Comparison of ENCODE assay signal across 20 cellular contexts in genomic region chr1:231485029-231485784, GRCh38.
"Had no signal": no experiment of that assay in that cellular context is flagged by ENCODE, and none has a peak within 500 bp of the region (broad histone marks: within the 10 kb centered on the region; RNA-seq: fewer than 3 reads in every experiment).

No MANE protein-coding gene starts in this region.

- DNase-seq: activated CD4-positive, alpha-beta T cell treated with anti-CD3 and anti-CD28 coated beads, Interleukin-2, amount 50 U/mL, for 4 hours; activated T-cell treated with anti-CD3 and anti-CD28 coated beads for 4 hours; cortex of kidney; hippocampal formation; stimulated activated CD4-positive, alpha-beta T cell treated with anti-CD3 and anti-CD28 coated beads, Interleukin-15, amount 100 ng/mL, for 24 hours; stimulated activated CD4-positive, alpha-beta T cell treated with anti-CD3 and anti-CD28 coated beads, Interleukin-2, amount 100 ng/mL, for 48 hours had no signal

- FAIRE-seq: endometrium, keratinocyte, TTC549, urothelium cell line had no signal

- H3K79me2 ChIP-seq: parathyroid adenoma had no signal

- H3K36me3 Mint-ChIP-seq: activated naive CD8-positive, alpha-beta T cell; natural killer cell treated with Interleukin-12 subunit alpha and Interleukin-12 subunit beta and Interleukin-15 and Interleukin-18, amount 100 ng/mL, for 72 hours had no signal

- H3K36me3 ChIP-seq: breast epithelium, neutrophil, tibial nerve had no signal

- H3K9me3 Mint-ChIP-seq: activated T-helper 1 cell treated with anti-CD3 and anti-CD28 coated beads, Interleukin-12 subunit alpha, Interleukin-12 subunit beta, Interleukin-2, Interleukin-4 antibody, amounts not matched to agents 30 ng/mL and 10 ng/mL and 1 ng/mL, durations not matched to agents 14 hours and 24 hours and 36 hours; natural killer cell treated with Interleukin-12 subunit alpha and Interleukin-12 subunit beta and Interleukin-15 and Interleukin-18, amount 100 ng/mL, for 72 hours; stimulated activated naive CD8-positive, alpha-beta T cell treated with anti-CD3 and anti-CD28 coated beads, Interleukin-15, Interleukin-2, amounts not matched to agents 100 ng/mL and 50 ng/mL, for 24 hours; T-helper 2 cell treated with Interferon-gamma antibody and Interleukin-4, amounts not matched to agents 5 μg/mL and 100 μg/mL, for 36 hours had no signal

- H3K9me3 ChIP-seq: breast epithelium, neutrophil, tibial nerve had no signal

- H3K4me3 Mint-ChIP-seq: activated naive CD8-positive, alpha-beta T cell; activated T-helper 1 cell treated with anti-CD3 and anti-CD28 coated beads, Interleukin-12 subunit alpha, Interleukin-12 subunit beta, Interleukin-2, Interleukin-4 antibody, amounts not matched to agents 30 ng/mL and 10 ng/mL and 1 ng/mL, durations not matched to agents 14 hours and 24 hours and 36 hours; natural killer cell treated with Interleukin-12 subunit alpha and Interleukin-12 subunit beta and Interleukin-15 and Interleukin-18, amount 100 ng/mL, for 72 hours; stimulated activated naive CD8-positive, alpha-beta T cell treated with anti-CD3 and anti-CD28 coated beads, Interleukin-15, Interleukin-2, amounts not matched to agents 100 ng/mL and 50 ng/mL, for 24 hours; T-helper 2 cell treated with Interferon-gamma antibody and Interleukin-4, amounts not matched to agents 5 μg/mL and 100 μg/mL, for 36 hours had no signal

- H3K27ac ChIP-seq: breast epithelium, neutrophil, parathyroid adenoma, tibial nerve had no signal

- H3K9ac ChIP-seq: parathyroid adenoma had no signal

- H3K4me3 ChIP-seq: breast epithelium, lung, tibial nerve had no signal

- ATAC-seq: natural killer cell treated with Interleukin-12 subunit alpha and Interleukin-12 subunit beta and Interleukin-15 and Interleukin-18, amount 100 ng/mL, for 72 hours had no signal

- H2AFZ ChIP-seq: parathyroid adenoma had no signal

- H3K27me3 ChIP-seq: breast epithelium, tibial nerve had no signal

- H3K27ac Mint-ChIP-seq: activated naive CD8-positive, alpha-beta T cell; activated T-helper 1 cell treated with anti-CD3 and anti-CD28 coated beads, Interleukin-12 subunit alpha, Interleukin-12 subunit beta, Interleukin-2, Interleukin-4 antibody, amounts not matched to agents 30 ng/mL and 10 ng/mL and 1 ng/mL, durations not matched to agents 14 hours and 24 hours and 36 hours; natural killer cell treated with Interleukin-12 subunit alpha and Interleukin-12 subunit beta and Interleukin-15 and Interleukin-18, amount 100 ng/mL, for 72 hours; stimulated activated naive CD8-positive, alpha-beta T cell treated with anti-CD3 and anti-CD28 coated beads, Interleukin-15, Interleukin-2, amounts not matched to agents 100 ng/mL and 50 ng/mL, for 24 hours; T-helper 2 cell treated with Interferon-gamma antibody and Interleukin-4, amounts not matched to agents 5 μg/mL and 100 μg/mL, for 36 hours had no signal

- H3K4me1 ChIP-seq: breast epithelium, parathyroid adenoma, tibial nerve had no signal
